ENCODE assay signal across 21 cellular contexts in genomic region chr12:105272814-105273416, GRCh38.
"Had no signal": no experiment of that assay in that cellular context is flagged by ENCODE, and none has a peak within 500 bp of the region (broad histone marks: within the 10 kb centered on the region; RNA-seq: fewer than 3 reads in every experiment).

No MANE protein-coding gene starts in this region.

- FAIRE-seq: colon had no signal

- DNase-seq: activated B cell treated with CpG ODN at 0.5 μM for 24 hours; activated CD4-positive, alpha-beta T cell treated with anti-CD3 and anti-CD28 coated beads for 4 hours; activated CD8-positive, alpha-beta T cell treated with anti-CD3 and anti-CD28 coated beads for 36 hours; activated naive CD4-positive, alpha-beta T cell treated with Interleukin-2 at 50 U/mL for 16 hours; activated T-cell treated with anti-CD3 and anti-CD28 coated beads, Interleukin-2, amount 50 U/mL, for 24 hours; body of pancreas; central memory CD4-positive, alpha-beta T cell; dorsolateral prefrontal cortex; endodermal cell; immature natural killer cell; mesenchymal stem cell; naive thymus-derived CD8-positive, alpha-beta T cell; stimulated activated CD4-positive, alpha-beta T cell treated with anti-CD3 and anti-CD28 coated beads, Interleukin-4, amount 100 ng/mL, for 1 hour; stomach; T-cell; upper lobe of right lung had no signal

- H3K4me1 Mint-ChIP-seq: activated B cell treated with CpG ODN at 0.5 μM for 24 hours; immature natural killer cell; naive thymus-derived CD8-positive, alpha-beta T cell; T-cell had no signal

- H3K27ac Mint-ChIP-seq: activated B cell treated with CpG ODN at 0.5 μM for 24 hours; activated CD8-positive, alpha-beta T cell treated with anti-CD3 and anti-CD28 coated beads for 36 hours; activated T-cell treated with anti-CD3 and anti-CD28 coated beads, Interleukin-2, amount 50 U/mL, for 24 hours; activated T-helper 2 cell treated with anti-CD3 and anti-CD28 coated beads, Interferon-gamma antibody, Interleukin-2, Interleukin-4, amounts not matched to agents 10 μg/mL and 5 μg/mL and 100 μg/mL, durations not matched to agents 14 hours and 24 hours and 36 hours; endodermal cell; immature natural killer cell; T-cell had no signal

- H3K4me3 ChIP-seq: body of pancreas, dorsolateral prefrontal cortex, smooth muscle cell, stomach, thoracic aorta, upper lobe of right lung had no signal

- H3K27me3 ChIP-seq: body of pancreas, dorsolateral prefrontal cortex, stomach, upper lobe of right lung had no signal

- H3K36me3 Mint-ChIP-seq: immature natural killer cell; naive thymus-derived CD8-positive, alpha-beta T cell; T-cell had no signal

- H3K9me3 Mint-ChIP-seq: activated B cell treated with CpG ODN at 0.5 μM for 24 hours; activated CD8-positive, alpha-beta T cell treated with anti-CD3 and anti-CD28 coated beads for 36 hours; activated T-cell treated with anti-CD3 and anti-CD28 coated beads, Interleukin-2, amount 50 U/mL, for 24 hours; activated T-helper 2 cell treated with anti-CD3 and anti-CD28 coated beads, Interferon-gamma antibody, Interleukin-2, Interleukin-4, amounts not matched to agents 10 μg/mL and 5 μg/mL and 100 μg/mL, durations not matched to agents 14 hours and 24 hours and 36 hours; immature natural killer cell; T-cell had no signal

- H3K4me2 ChIP-seq: smooth muscle cell had no signal

- ATAC-seq: activated CD8-positive, alpha-beta T cell treated with anti-CD3 and anti-CD28 coated beads for 36 hours; body of pancreas; naive thymus-derived CD8-positive, alpha-beta T cell; sciatic nerve; T-cell; upper lobe of right lung had no signal

- H3K27me3 Mint-ChIP-seq: activated CD8-positive, alpha-beta T cell treated with anti-CD3 and anti-CD28 coated beads for 36 hours; activated T-cell treated with anti-CD3 and anti-CD28 coated beads, Interleukin-2, amount 50 U/mL, for 24 hours; naive thymus-derived CD8-positive, alpha-beta T cell; T-cell had no signal

- H3K9me3 ChIP-seq: body of pancreas, stomach, thoracic aorta, upper lobe of right lung had no signal

- H3K4me1 ChIP-seq: upper lobe of right lung had no signal

- H3K4me3 Mint-ChIP-seq: activated B cell treated with CpG ODN at 0.5 μM for 24 hours; activated CD8-positive, alpha-beta T cell treated with anti-CD3 and anti-CD28 coated beads for 36 hours; activated T-cell treated with anti-CD3 and anti-CD28 coated beads, Interleukin-2, amount 50 U/mL, for 24 hours; endodermal cell; immature natural killer cell; naive thymus-derived CD8-positive, alpha-beta T cell; T-cell had no signal

- H3K27ac ChIP-seq: body of pancreas, dorsolateral prefrontal cortex, stomach, thoracic aorta, upper lobe of right lung had no signal

- H3K36me3 ChIP-seq: stomach, thoracic aorta, upper lobe of right lung had no signal
